In genomic region chr6:34982424-34982852, GRCh38 we compare ENCODE assay signal across 8 cellular contexts.
DNase-seq lines count a peak whose midpoint lies in the region; ATAC-seq and TF ChIP-seq lines count a peak whose summit lies in the region.

No MANE protein-coding gene starts in this region.

- no peaks in the 10 kb centered on the region for H3K9me3 ChIP-seq in esophagus muscularis mucosa

- DNase-seq in DMS 273 (lab: John Stamatoyannopoulos, UW; ENCODE audit: unreplicated experiment) (peak; percentile 49), DMS 273 treated with DMSO at 0.1 percent for 48 hours (lab: John Stamatoyannopoulos, UW) (no peak), NCI-H69 (lab: John Stamatoyannopoulos, UW) (peak; percentile 89), esophagus muscularis mucosa (ENCODE audit: extremely low spot score) (no peak), sciatic nerve (ENCODE audit: low spot score) (no peak), SHP77 (lab: John Stamatoyannopoulos, UW) (no peak)

- peaks cover 7 to 15% (median 10%) of the 10 kb centered on the region in 4 donors for H3K4me1 ChIP-seq in esophagus muscularis mucosa

- TF ChIP-seq CTCF in esophagus muscularis mucosa (IDR thresholded peaks at IDR 0.05) = peak in 2 of 3 experiments; percentile 7 to 36

- no peak overlapping the region for H3K27ac ChIP-seq in esophagus muscularis mucosa (replicated peaks in 1 of 4)

- WGBS in esophagus muscularis mucosa = 82% methylated on average over 11 of the region's 11 CpGs

- no peak overlapping the region for H3K4me3 ChIP-seq in esophagus muscularis mucosa

- H3K36me3 ChIP-seq in esophagus muscularis mucosa = peaks cover 6 to 58% (median 45%) of the 10 kb centered on the region in 4 donors

- TF ChIP-seq POLR2A in esophagus muscularis mucosa (IDR thresholded peaks at IDR 0.05; ENCODE audit: low read depth) = no peak

- ATAC-seq in sciatic nerve (peak; percentile 45), HG03469 (IDR thresholded peaks at IDR 0.05; ENCODE audit: unreplicated experiment) (no peak), HG02970 (IDR thresholded peaks at IDR 0.05; ENCODE audit: low FRiP score, unreplicated experiment) (no peak)

- TF ChIP-seq EP300 in esophagus muscularis mucosa (IDR thresholded peaks at IDR 0.05) = no peak

- H3K27me3 ChIP-seq in esophagus muscularis mucosa = no peaks in the 10 kb centered on the region

- intact Hi-C loops in esophagus muscularis mucosa (cut with DNase I) = loop anchor here (10.0 kb wide), 1 partner anchor 262 kb away; no protein-coding TSS in a partner anchor
- intact Hi-C loops in sciatic nerve (cut with DNase I) = loop anchor here (5.0 kb wide), 1 partner anchor 160 kb away; the partner anchor contains the start of gene TCP11

Comparison
In these comparisons a context has a peak if more than half of its experiments do, and no peak if none do; other contexts are left out.
1. DNase-seq: peak in DMS 273 (single experiment) and NCI-H69 (single experiment); none in DMS 273 treated with DMSO at 0.1 percent for 48 hours (single experiment), esophagus muscularis mucosa (single experiment), sciatic nerve (single experiment) and SHP77 (0 of 2).